33 cellular contexts compared by ENCODE assay signal in the genomic region with DNA sequence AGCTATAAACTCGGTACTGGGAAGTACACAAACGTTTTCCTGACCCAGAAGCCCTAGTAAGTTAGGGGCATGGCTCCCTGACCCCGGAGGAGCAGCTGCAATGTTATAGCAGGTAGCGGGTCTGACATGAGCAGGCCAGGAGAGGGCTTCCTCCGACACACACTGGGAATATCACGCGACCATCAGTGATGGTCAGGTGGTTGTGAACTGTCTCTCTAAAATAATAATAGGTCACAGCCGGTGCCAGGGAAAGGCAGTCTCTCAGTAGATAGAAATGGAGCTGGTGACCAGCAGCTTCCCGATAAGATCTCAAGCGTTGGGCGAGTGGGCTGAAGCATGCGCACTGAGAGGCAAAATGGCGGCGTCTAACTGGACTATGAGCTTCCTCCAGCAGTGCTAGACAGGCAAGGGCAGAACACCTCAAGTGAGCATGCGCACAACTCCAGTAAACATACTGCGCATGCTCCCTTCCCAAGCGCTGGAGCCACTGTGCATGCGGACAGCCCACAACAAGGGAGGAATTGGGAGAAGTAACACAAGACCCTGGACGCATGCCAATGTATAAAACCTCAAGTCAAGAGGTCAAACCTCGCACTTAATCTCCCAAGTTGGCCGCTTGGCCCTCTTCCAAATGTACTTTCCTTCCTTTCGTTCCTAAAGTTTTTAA. TPM values are rescaled to one million over a fixed set of nuclear protein-coding genes. Genes with fewer than 3 reads are reported as not detected.
DNase-seq lines count a peak whose midpoint lies in the region; ATAC-seq and TF ChIP-seq lines count a peak whose summit lies in the region.
"Had no signal": no experiment of that assay in that cellular context is flagged by ENCODE, and none has a peak within 500 bp of the region (broad histone marks: within the 10 kb centered on the region; RNA-seq: fewer than 3 reads in every experiment).

No MANE protein-coding gene starts in this region.

- WGBS in aorta, 2 donors: 79 to 81% methylated on average over 22 of the region's 22 CpGs

- H3K4me1 Mint-ChIP-seq in activated naive CD8-positive, alpha-beta T cell treated with anti-CD3 and anti-CD28 coated beads, Interleukin-2, amount 50 U/mL, for 24 hours: peaks cover 3% of the 10 kb centered on the region

- H3K27me3 ChIP-seq in aorta (ENCODE audit: control insufficient read depth in 1 of 2, insufficient read depth in 2 of 2, low read length in 1 of 2): no peaks in the 10 kb centered on the region
- H3K27me3 ChIP-seq: SJSA1 had no signal

- no peaks in the 10 kb centered on the region for H3K27me3 Mint-ChIP-seq in activated naive CD8-positive, alpha-beta T cell treated with anti-CD3 and anti-CD28 coated beads, Interleukin-2, amount 50 U/mL, for 24 hours
- H3K27me3 Mint-ChIP-seq: activated CD4-positive, alpha-beta T cell treated with anti-CD3 and anti-CD28 coated beads, Interleukin-2, amount 10 ng/mL, durations not matched to agents 24 days and 14 days; naive thymus-derived CD4-positive, alpha-beta T cell had no signal

- intact Hi-C loops in posterior vena cava (cut with DNase I): no loop called here
- intact Hi-C loops in aorta (cut with DNase I): no loop called here

- H3K9me3 ChIP-seq in aorta (ENCODE audit: control insufficient read depth, low read length): no peaks in the 10 kb centered on the region
- H3K9me3 ChIP-seq: lower lobe of right lung, prostate gland, SJSA1 had no signal

- H3K4me3 ChIP-seq in fibroblast of mammary gland (ENCODE audit: control insufficient read depth, low read depth, low read length) (no peak overlapping the region), aorta (ENCODE audit: low read length in 2 of 2) (no peak overlapping the region)
- H3K4me3 ChIP-seq: lower lobe of right lung, prostate gland, SJSA1 had no signal

- H3K27ac ChIP-seq in aorta (ENCODE audit: low read depth in 1 of 2, low read length in 2 of 2): no peak overlapping the region
- H3K27ac ChIP-seq: 22Rv1, HL-60, lower lobe of right lung, prostate gland, SJSA1, VCaP had no signal

- no peaks in the 10 kb centered on the region for H3K9me3 Mint-ChIP-seq in activated naive CD8-positive, alpha-beta T cell treated with anti-CD3 and anti-CD28 coated beads, Interleukin-2, amount 50 U/mL, for 24 hours
- H3K9me3 Mint-ChIP-seq: activated CD4-positive, alpha-beta T cell treated with anti-CD3 and anti-CD28 coated beads, Interleukin-2, amount 10 ng/mL, durations not matched to agents 24 days and 14 days; activated T-helper 2 cell treated with anti-CD3 and anti-CD28 coated beads, Interferon-gamma antibody, Interleukin-2, Interleukin-4, amounts not matched to agents 10 μg/mL and 5 μg/mL and 100 μg/mL, durations not matched to agents 14 hours and 24 hours and 36 hours; naive thymus-derived CD4-positive, alpha-beta T cell had no signal

- TF ChIP-seq CTCF in fibroblast of mammary gland (conservative IDR thresholded peaks at IDR 0.05; ENCODE audit: control insufficient read depth, insufficient read depth, low read depth, low read length): no peak

- H3K36me3 ChIP-seq in aorta (ENCODE audit: control insufficient read depth in 1 of 2, insufficient read depth in 2 of 2, low read length in 1 of 2): peaks cover 10 to 21% of the 10 kb centered on the region in 2 donors

- no peak overlapping the region for H3K4me3 Mint-ChIP-seq in activated naive CD8-positive, alpha-beta T cell treated with anti-CD3 and anti-CD28 coated beads, Interleukin-2, amount 50 U/mL, for 24 hours
- H3K4me3 Mint-ChIP-seq: activated CD4-positive, alpha-beta T cell treated with anti-CD3 and anti-CD28 coated beads, Interleukin-2, amount 10 ng/mL, durations not matched to agents 24 days and 14 days; naive thymus-derived CD4-positive, alpha-beta T cell had no signal

- ATAC-seq in HG02970 (IDR thresholded peaks at IDR 0.05; ENCODE audit: low FRiP score, unreplicated experiment): no peak
- ATAC-seq in GM18519 (IDR thresholded peaks at IDR 0.05; ENCODE audit: low FRiP score, unreplicated experiment): no peak
- no peak for ATAC-seq in aorta (ENCODE audit: low FRiP score)
- no peak for ATAC-seq in activated naive CD8-positive, alpha-beta T cell treated with anti-CD3 and anti-CD28 coated beads, Interleukin-2, amount 50 U/mL, for 24 hours
- ATAC-seq: naive thymus-derived CD4-positive, alpha-beta T cell had no signal

- H3K36me3 Mint-ChIP-seq in activated naive CD8-positive, alpha-beta T cell treated with anti-CD3 and anti-CD28 coated beads, Interleukin-2, amount 50 U/mL, for 24 hours (ENCODE audit: low read depth): peaks cover 21% of the 10 kb centered on the region

- no peak overlapping the region for H3K27ac Mint-ChIP-seq in activated naive CD8-positive, alpha-beta T cell treated with anti-CD3 and anti-CD28 coated beads, Interleukin-2, amount 50 U/mL, for 24 hours
- H3K27ac Mint-ChIP-seq: activated CD4-positive, alpha-beta T cell treated with anti-CD3 and anti-CD28 coated beads, Interleukin-2, amount 10 ng/mL, durations not matched to agents 24 days and 14 days; activated T-helper 2 cell treated with anti-CD3 and anti-CD28 coated beads, Interferon-gamma antibody, Interleukin-2, Interleukin-4, amounts not matched to agents 10 μg/mL and 5 μg/mL and 100 μg/mL, durations not matched to agents 14 hours and 24 hours and 36 hours; naive thymus-derived CD4-positive, alpha-beta T cell had no signal

- no peaks in the 10 kb centered on the region for H3K4me1 ChIP-seq in aorta (ENCODE audit: control insufficient read depth in 1 of 2, insufficient read depth in 2 of 2, low read length in 2 of 2)
- H3K4me1 ChIP-seq: lower lobe of right lung, prostate gland had no signal

- DNase-seq in A172 (ENCODE audit: low spot score): peak; percentile 13
- DNase-seq in amniotic epithelial cell (ENCODE audit: low read depth): peak; percentile 35
- peak; percentile 10 for DNase-seq in fibroblast of mammary gland (ENCODE audit: low read depth)
- DNase-seq in posterior vena cava (ENCODE audit: low spot score): peak; percentile 15
- DNase-seq in aorta: no peak
- DNase-seq in activated naive CD8-positive, alpha-beta T cell treated with anti-CD3 and anti-CD28 coated beads, Interleukin-2, amount 50 U/mL, for 24 hours: no peak
- DNase-seq: activated CD4-positive, alpha-beta T cell treated with anti-CD3 and anti-CD28 coated beads, Interleukin-2, amount 10 ng/mL, durations not matched to agents 24 days and 14 days; activated CD8-positive, alpha-beta memory T cell treated with anti-CD3 and anti-CD28 coated beads for 24 hours; activated naive CD4-positive, alpha-beta T cell treated with anti-CD3 and anti-CD28 coated beads, Interleukin-2, amount 50 U/mL, for 16 hours; activated T-cell treated with anti-CD3 and anti-CD28 coated beads for 4 hours; Calu3; central memory CD4-positive, alpha-beta T cell; erythroblast; foreskin fibroblast; lower lobe of right lung; midbrain; MV-4-11; naive thymus-derived CD4-positive, alpha-beta T cell; NCI-H1436 treated with DMSO at 0.1 percent for 48 hours; NCI-H446; NCI-H748 treated with DMSO at 0.1 percent for 48 hours; RPMI8226; stimulated activated CD4-positive, alpha-beta T cell treated with anti-CD3 and anti-CD28 coated beads, Interleukin-15, amount 100 ng/mL, for 24 hours; stimulated activated CD4-positive, alpha-beta T cell treated with anti-CD3 and anti-CD28 coated beads, Interleukin-4, amount 100 ng/mL, for 4 hours; T-helper 9 cell had no signal

RNA-seq across cellular contexts. Expression of gene TESMIN, which starts 22.3 kb away (rescaled TPM):
- not detected in 2 replicates for total RNA-seq in A172 (2014; rRNA removed; shearing (Covaris generic))
- total RNA-seq in posterior vena cava (under 1 TPM; 0.62 to 0.93 TPM), aorta (1 to 10 TPM in 1 of 2 donors, under 1 TPM in 1; 0.42 to 1.5 TPM)
- polyA plus RNA-seq in aorta: under 1 TPM in 1 of 2 donors, not detected in 1; 0.10 TPM

Comparison
In these comparisons a context has a peak if more than half of its experiments do, and no peak if none do; other contexts are left out.
1. DNase-seq: peak in A172 (single experiment), amniotic epithelial cell (single experiment), fibroblast of mammary gland (single experiment) and posterior vena cava (single experiment); none in aorta (0 of 2) and activated naive CD8-positive, alpha-beta T cell treated with anti-CD3 and anti-CD28 coated beads, Interleukin-2, amount 50 U/mL, for 24 hours (single experiment).